In the genomic region with DNA sequence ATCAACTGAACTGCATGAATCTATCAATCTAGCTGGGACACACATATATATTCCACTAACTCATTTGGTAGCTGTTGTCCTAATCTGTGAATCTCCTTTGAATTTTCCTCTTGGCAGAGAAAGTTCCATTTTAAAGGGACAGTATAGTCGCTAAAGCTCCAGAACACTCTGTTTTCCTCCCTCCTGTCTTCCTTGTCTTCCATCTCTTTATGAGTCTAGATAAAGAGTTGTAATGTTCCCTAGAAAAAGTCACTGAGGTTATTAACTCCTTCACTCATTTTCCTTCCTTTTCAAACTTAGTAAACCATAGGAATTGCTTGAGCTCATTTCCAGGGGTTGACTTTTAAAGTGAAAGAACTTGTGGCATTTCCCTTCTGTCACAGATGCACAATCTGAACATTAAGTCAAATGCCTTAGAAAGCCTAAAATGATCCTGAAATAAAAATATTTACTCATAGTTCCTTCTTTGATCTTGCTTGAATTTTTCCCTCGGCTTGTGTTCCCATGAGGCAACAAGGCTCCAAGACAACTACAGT, we compare ENCODE assay signal across 1 cellular context.
TF ChIP-seq lines count a peak whose summit lies in the region.

No MANE protein-coding gene starts in this region.

TF ChIP-seq in K562, 482 proteins besides CTCF, POLR2A, EP300 and RAD21 (continued from another document and continues in another):
- TF ChIP-seq FOXJ3 (CRISPR knock-in tag; IDR thresholded peaks at IDR 0.05), result no peak
- 0 out of 2 replicates have a peak, but pooled peaks have one; percentile 4 for TF ChIP-seq BCOR (IDR thresholded peaks at IDR 0.05)
- TF ChIP-seq, protein P1, sequence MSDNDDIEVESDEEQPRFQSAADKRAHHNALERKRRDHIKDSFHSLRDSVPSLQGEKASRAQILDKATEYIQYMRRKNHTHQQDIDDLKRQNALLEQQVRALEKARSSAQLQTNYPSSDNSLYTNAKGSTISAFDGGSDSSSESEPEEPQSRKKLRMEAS (CRISPR knock-in tag; IDR thresholded peaks at IDR 0.05), result no peak
- peak; percentile 39; the same call in 1 of the 2 replicates for TF ChIP-seq GATA2 (CRISPR knock-in tag; IDR thresholded peaks at IDR 0.05)
- TF ChIP-seq, protein P2, sequence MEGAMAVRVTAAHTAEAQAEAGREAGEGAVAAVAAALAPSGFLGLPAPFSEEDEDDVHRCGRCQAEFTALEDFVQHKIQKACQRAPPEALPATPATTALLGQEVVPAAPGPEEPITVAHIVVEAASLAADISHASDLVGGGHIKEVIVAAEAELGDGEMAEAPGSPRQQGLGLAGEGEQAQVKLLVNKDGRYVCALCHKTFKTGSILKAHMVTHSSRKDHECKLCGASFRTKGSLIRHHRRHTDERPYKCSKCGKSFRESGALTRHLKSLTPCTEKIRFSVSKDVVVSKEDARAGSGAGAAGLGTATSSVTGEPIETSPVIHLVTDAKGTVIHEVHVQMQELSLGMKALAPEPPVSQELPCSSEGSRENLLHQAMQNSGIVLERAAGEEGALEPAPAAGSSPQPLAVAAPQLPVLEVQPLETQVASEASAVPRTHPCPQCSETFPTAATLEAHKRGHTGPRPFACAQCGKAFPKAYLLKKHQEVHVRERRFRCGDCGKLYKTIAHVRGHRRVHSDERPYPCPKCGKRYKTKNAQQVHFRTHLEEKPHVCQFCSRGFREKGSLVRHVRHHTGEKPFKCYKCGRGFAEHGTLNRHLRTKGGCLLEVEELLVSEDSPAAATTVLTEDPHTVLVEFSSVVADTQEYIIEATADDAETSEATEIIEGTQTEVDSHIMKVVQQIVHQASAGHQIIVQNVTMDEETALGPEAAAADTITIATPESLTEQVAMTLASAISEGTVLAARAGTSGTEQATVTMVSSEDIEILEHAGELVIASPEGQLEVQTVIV (CRISPR knock-in tag; IDR thresholded peaks at IDR 0.05; ENCODE audit: borderline replicate concordance), result no peak
- TF ChIP-seq, protein P3, sequence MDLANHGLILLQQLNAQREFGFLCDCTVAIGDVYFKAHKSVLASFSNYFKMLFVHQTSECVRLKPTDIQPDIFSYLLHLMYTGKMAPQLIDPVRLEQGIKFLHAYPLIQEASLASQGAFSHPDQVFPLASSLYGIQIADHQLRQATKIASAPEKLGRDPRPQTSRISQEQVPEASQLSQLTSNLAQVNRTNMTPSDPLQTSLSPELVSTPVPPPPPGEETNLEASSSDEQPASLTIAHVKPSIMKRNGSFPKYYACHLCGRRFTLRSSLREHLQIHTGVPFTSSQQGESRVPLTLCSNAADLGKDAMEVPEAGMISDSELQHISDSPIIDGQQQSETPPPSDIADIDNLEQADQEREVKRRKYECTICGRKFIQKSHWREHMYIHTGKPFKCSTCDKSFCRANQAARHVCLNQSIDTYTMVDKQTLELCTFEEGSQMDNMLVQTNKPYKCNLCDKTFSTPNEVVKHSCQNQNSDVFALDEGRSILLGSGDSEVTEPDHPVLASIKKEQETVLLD (IDR thresholded peaks at IDR 0.05), result no peak
- TF ChIP-seq KDM1A (IDR thresholded peaks at IDR 0.05), result 0 out of 4 replicates have a peak, but pooled peaks of 1 of the 2 experiments have one; percentile 5
- TF ChIP-seq, protein P4, sequence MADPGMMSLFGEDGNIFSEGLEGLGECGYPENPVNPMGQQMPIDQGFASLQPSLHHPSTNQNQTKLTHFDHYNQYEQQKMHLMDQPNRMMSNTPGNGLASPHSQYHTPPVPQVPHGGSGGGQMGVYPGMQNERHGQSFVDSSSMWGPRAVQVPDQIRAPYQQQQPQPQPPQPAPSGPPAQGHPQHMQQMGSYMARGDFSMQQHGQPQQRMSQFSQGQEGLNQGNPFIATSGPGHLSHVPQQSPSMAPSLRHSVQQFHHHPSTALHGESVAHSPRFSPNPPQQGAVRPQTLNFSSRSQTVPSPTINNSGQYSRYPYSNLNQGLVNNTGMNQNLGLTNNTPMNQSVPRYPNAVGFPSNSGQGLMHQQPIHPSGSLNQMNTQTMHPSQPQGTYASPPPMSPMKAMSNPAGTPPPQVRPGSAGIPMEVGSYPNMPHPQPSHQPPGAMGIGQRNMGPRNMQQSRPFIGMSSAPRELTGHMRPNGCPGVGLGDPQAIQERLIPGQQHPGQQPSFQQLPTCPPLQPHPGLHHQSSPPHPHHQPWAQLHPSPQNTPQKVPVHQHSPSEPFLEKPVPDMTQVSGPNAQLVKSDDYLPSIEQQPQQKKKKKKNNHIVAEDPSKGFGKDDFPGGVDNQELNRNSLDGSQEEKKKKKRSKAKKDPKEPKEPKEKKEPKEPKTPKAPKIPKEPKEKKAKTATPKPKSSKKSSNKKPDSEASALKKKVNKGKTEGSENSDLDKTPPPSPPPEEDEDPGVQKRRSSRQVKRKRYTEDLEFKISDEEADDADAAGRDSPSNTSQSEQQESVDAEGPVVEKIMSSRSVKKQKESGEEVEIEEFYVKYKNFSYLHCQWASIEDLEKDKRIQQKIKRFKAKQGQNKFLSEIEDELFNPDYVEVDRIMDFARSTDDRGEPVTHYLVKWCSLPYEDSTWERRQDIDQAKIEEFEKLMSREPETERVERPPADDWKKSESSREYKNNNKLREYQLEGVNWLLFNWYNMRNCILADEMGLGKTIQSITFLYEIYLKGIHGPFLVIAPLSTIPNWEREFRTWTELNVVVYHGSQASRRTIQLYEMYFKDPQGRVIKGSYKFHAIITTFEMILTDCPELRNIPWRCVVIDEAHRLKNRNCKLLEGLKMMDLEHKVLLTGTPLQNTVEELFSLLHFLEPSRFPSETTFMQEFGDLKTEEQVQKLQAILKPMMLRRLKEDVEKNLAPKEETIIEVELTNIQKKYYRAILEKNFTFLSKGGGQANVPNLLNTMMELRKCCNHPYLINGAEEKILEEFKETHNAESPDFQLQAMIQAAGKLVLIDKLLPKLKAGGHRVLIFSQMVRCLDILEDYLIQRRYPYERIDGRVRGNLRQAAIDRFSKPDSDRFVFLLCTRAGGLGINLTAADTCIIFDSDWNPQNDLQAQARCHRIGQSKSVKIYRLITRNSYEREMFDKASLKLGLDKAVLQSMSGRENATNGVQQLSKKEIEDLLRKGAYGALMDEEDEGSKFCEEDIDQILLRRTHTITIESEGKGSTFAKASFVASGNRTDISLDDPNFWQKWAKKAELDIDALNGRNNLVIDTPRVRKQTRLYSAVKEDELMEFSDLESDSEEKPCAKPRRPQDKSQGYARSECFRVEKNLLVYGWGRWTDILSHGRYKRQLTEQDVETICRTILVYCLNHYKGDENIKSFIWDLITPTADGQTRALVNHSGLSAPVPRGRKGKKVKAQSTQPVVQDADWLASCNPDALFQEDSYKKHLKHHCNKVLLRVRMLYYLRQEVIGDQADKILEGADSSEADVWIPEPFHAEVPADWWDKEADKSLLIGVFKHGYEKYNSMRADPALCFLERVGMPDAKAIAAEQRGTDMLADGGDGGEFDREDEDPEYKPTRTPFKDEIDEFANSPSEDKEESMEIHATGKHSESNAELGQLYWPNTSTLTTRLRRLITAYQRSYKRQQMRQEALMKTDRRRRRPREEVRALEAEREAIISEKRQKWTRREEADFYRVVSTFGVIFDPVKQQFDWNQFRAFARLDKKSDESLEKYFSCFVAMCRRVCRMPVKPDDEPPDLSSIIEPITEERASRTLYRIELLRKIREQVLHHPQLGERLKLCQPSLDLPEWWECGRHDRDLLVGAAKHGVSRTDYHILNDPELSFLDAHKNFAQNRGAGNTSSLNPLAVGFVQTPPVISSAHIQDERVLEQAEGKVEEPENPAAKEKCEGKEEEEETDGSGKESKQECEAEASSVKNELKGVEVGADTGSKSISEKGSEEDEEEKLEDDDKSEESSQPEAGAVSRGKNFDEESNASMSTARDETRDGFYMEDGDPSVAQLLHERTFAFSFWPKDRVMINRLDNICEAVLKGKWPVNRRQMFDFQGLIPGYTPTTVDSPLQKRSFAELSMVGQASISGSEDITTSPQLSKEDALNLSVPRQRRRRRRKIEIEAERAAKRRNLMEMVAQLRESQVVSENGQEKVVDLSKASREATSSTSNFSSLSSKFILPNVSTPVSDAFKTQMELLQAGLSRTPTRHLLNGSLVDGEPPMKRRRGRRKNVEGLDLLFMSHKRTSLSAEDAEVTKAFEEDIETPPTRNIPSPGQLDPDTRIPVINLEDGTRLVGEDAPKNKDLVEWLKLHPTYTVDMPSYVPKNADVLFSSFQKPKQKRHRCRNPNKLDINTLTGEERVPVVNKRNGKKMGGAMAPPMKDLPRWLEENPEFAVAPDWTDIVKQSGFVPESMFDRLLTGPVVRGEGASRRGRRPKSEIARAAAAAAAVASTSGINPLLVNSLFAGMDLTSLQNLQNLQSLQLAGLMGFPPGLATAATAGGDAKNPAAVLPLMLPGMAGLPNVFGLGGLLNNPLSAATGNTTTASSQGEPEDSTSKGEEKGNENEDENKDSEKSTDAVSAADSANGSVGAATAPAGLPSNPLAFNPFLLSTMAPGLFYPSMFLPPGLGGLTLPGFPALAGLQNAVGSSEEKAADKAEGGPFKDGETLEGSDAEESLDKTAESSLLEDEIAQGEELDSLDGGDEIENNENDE (IDR thresholded peaks at IDR 0.05; ENCODE audit: low read depth, low read length), result no peak
- 0 out of 4 replicates have a peak, but pooled peaks of 1 of the 2 experiments have one; percentile 25 for TF ChIP-seq RCOR1 (IDR thresholded peaks at IDR 0.05; ENCODE audit: borderline replicate concordance in 1 of 2, low read depth in 2 of 2, low read length in 2 of 2)
- TF ChIP-seq CBFA2T3 (IDR thresholded peaks at IDR 0.05), result no peak
- TF ChIP-seq, protein P5, sequence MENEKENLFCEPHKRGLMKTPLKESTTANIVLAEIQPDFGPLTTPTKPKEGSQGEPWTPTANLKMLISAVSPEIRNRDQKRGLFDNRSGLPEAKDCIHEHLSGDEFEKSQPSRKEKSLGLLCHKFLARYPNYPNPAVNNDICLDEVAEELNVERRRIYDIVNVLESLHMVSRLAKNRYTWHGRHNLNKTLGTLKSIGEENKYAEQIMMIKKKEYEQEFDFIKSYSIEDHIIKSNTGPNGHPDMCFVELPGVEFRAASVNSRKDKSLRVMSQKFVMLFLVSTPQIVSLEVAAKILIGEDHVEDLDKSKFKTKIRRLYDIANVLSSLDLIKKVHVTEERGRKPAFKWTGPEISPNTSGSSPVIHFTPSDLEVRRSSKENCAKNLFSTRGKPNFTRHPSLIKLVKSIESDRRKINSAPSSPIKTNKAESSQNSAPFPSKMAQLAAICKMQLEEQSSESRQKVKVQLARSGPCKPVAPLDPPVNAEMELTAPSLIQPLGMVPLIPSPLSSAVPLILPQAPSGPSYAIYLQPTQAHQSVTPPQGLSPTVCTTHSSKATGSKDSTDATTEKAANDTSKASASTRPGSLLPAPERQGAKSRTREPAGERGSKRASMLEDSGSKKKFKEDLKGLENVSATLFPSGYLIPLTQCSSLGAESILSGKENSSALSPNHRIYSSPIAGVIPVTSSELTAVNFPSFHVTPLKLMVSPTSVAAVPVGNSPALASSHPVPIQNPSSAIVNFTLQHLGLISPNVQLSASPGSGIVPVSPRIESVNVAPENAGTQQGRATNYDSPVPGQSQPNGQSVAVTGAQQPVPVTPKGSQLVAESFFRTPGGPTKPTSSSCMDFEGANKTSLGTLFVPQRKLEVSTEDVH (IDR thresholded peaks at IDR 0.05; ENCODE audit: low read depth, partially characterized antibody), result no peak
- no peak for TF ChIP-seq ELF1 (tag; IDR thresholded peaks at IDR 0.05)
- TF ChIP-seq, protein P6, sequence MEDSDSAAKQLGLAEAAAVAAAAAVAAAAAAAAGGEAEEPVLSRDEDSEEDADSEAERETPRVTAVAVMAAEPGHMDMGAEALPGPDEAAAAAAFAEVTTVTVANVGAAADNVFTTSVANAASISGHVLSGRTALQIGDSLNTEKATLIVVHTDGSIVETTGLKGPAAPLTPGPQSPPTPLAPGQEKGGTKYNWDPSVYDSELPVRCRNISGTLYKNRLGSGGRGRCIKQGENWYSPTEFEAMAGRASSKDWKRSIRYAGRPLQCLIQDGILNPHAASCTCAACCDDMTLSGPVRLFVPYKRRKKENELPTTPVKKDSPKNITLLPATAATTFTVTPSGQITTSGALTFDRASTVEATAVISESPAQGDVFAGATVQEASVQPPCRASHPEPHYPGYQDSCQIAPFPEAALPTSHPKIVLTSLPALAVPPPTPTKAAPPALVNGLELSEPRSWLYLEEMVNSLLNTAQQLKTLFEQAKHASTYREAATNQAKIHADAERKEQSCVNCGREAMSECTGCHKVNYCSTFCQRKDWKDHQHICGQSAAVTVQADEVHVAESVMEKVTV (CRISPR knock-in tag; IDR thresholded peaks at IDR 0.05), result no peak
- TF ChIP-seq MYC (IDR thresholded peaks at IDR 0.05; ENCODE audit: low read depth, low read length), result 0 out of 2 replicates have a peak, but pooled peaks have one; percentile 19
- TF ChIP-seq MYC (CRISPR knock-in tag; IDR thresholded peaks at IDR 0.05; ENCODE audit: borderline replicate concordance, low read depth), result no peak
- TF ChIP-seq, protein P7, sequence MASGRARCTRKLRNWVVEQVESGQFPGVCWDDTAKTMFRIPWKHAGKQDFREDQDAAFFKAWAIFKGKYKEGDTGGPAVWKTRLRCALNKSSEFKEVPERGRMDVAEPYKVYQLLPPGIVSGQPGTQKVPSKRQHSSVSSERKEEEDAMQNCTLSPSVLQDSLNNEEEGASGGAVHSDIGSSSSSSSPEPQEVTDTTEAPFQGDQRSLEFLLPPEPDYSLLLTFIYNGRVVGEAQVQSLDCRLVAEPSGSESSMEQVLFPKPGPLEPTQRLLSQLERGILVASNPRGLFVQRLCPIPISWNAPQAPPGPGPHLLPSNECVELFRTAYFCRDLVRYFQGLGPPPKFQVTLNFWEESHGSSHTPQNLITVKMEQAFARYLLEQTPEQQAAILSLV (tag; IDR thresholded peaks at IDR 0.05), result no peak
- TF ChIP-seq, protein P8, sequence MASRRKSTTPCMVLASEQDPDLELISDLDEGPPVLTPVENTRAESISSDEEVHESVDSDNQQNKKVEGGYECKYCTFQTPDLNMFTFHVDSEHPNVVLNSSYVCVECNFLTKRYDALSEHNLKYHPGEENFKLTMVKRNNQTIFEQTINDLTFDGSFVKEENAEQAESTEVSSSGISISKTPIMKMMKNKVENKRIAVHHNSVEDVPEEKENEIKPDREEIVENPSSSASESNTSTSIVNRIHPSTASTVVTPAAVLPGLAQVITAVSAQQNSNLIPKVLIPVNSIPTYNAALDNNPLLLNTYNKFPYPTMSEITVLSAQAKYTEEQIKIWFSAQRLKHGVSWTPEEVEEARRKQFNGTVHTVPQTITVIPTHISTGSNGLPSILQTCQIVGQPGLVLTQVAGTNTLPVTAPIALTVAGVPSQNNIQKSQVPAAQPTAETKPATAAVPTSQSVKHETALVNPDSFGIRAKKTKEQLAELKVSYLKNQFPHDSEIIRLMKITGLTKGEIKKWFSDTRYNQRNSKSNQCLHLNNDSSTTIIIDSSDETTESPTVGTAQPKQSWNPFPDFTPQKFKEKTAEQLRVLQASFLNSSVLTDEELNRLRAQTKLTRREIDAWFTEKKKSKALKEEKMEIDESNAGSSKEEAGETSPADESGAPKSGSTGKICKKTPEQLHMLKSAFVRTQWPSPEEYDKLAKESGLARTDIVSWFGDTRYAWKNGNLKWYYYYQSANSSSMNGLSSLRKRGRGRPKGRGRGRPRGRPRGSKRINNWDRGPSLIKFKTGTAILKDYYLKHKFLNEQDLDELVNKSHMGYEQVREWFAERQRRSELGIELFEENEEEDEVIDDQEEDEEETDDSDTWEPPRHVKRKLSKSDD (conservative IDR thresholded peaks at IDR 0.05; ENCODE audit: low read length), result no peak
